ENCODE assay signal across 24 cellular contexts in the genomic region with DNA sequence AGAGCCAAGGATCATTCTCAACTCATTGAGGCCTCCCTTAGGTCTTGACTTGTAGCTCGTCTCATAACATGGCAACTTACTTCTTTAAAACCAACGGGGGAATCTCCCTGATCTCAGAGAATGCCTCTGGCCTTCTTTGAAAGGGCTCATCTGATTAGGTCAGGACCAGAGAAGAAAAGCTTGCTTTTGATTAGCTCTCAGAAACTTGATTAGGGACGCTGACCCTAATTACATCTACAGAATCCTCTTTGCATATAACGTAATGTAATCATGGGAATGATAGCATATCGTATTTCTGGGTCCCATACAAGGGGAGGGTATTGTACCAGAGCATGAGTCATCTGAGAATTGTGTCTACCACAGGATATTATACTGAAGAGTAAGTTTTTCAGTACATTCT.
A peak's percentile ranks its signal among the peaks of the same experiment; 100 is the strongest.
DNase-seq lines count a peak whose midpoint lies in the region; ATAC-seq, FAIRE-seq and TF ChIP-seq lines count a peak whose summit lies in the region.
"Had no signal": no experiment of that assay in that cellular context is flagged by ENCODE, and none has a peak within 500 bp of the region (broad histone marks: within the 10 kb centered on the region; RNA-seq: fewer than 3 reads in every experiment).

No MANE protein-coding gene starts in this region.

- no peak for TF ChIP-seq RAD21 in GM12878 (IDR thresholded peaks at IDR 0.05; ENCODE audit: insufficient read depth, low read depth, low read length)

- in situ Hi-C loops in GM12878 (cut with MboI), result loop anchor here (10.0 kb wide), 1 partner anchor 329 kb away; no protein-coding TSS in a partner anchor

- TF ChIP-seq EP300 in GM12878 (IDR thresholded peaks at IDR 0.05; ENCODE audit: borderline replicate concordance in 1 of 2, control insufficient read depth in 1 of 2, low read depth in 2 of 2, low read length in 2 of 2), result no peak

- no peak overlapping the region for H3K9ac ChIP-seq in GM12878 (ENCODE audit: control insufficient read depth, insufficient read depth, low read length)

- no peaks in the 10 kb centered on the region for H4K20me1 ChIP-seq in GM12878 (ENCODE audit: control insufficient read depth, insufficient read depth)

- ATAC-seq in GM12878 (peak; percentile 49; the same call in 2 of the 3 replicates), GM18868 (IDR thresholded peaks at IDR 0.05; ENCODE audit: unreplicated experiment) (no peak)
- ATAC-seq: HepG2, K562, T-cell had no signal

- SMC1A ChIA-PET in GM12878 (lab: Charles Lee; ENCODE audit: uncharacterized antibody, unreplicated experiment), result no interaction called here

- no peaks in the 10 kb centered on the region for H3K27me3 ChIP-seq in BE2C
- H3K27me3 ChIP-seq in GM12878 (replicated peaks in 1 of 2; ENCODE audit: control insufficient read depth in 2 of 2, insufficient read depth in 2 of 2, low read length in 1 of 2), result no peaks in the 10 kb centered on the region

- H3K27ac ChIP-seq in GM12878 (ENCODE audit: control insufficient read depth, insufficient read depth) (no peak overlapping the region), substantia nigra (ENCODE audit: low read depth, low read length, poor library complexity, severe bottlenecking) (no peak overlapping the region)

- FAIRE-seq in H54 (lab: Jason Lieb, UNC) (peak; percentile 30), GM12878 (lab: Jason Lieb, UNC) (no peak)
- FAIRE-seq: A204.1, GM18507, HepG2, K562 had no signal

- RAD21 ChIA-PET in GM12878 (lab: Charles Lee; ENCODE audit: unreplicated experiment), result no interaction called here

- H3K9me3 ChIP-seq in BE2C (no peaks in the 10 kb centered on the region), GM12878 (replicated peaks; ENCODE audit: control insufficient read depth, insufficient read depth, low read length) (no peaks in the 10 kb centered on the region)

- 3% methylated on average over 5 of the region's 5 CpGs for WGBS in GM12878 (ENCODE audit: insufficient coverage, insufficient replicate concordance, low lambda C conversion rate, missing lambda C conversion rate)

- CTCF ChIA-PET in GM12878 (lab: Yijun Ruan, JAX), result interaction anchor here (1.2 to 1.5 kb wide), 2 partner anchors 9 to 390 kb away, joined by 4 to 5 read pairs; no protein-coding TSS in a partner anchor

- no TSS peak for BruUV-seq in GM12878 (replicated peaks; lab: Mats Ljungman, UMichigan)

- H3K79me2 ChIP-seq in GM12878 (ENCODE audit: control insufficient read depth, insufficient read depth, low read length), result no peaks in the 10 kb centered on the region

- H3K4me2 ChIP-seq in GM12878 (ENCODE audit: control insufficient read depth, insufficient read depth), result no peak overlapping the region

- DNase-seq in BE2C (peak; percentile 35), H54 (ENCODE audit: insufficient read length, low spot score) (no peak), NCI-H82 (lab: John Stamatoyannopoulos, UW) (peak; percentile 89), GM12878 (ENCODE audit: low read depth, low spot score) (no peak), ureter (ENCODE audit: low spot score) (no peak), NCI-H526 (lab: John Stamatoyannopoulos, UW) (no peak), substantia nigra (lab: John Stamatoyannopoulos, UW) (no peak)
- DNase-seq: DMS53; H7; MM.1S; NCI-H1092; NCI-H1436 treated with DMSO at 0.1 percent for 48 hours; NCI-H1930; NCI-H2171; NCI-H345; NCI-H524 treated with DMSO at 0.1 percent for 48 hours; NK-92 treated with Interleukin-12 subunit alpha and Interleukin-12 subunit beta, amount 100 ng/mL, for 24 hours; SIG-M5; T-cell had no signal

- TF ChIP-seq CTCF in BE2C (IDR thresholded peaks at IDR 0.05; ENCODE audit: low read depth, low read length) (no peak), GM12878 (IDR thresholded peaks at IDR 0.05 in 2 of 3, conservative IDR thresholded peaks at IDR 0.05 in 1 of 3; ENCODE audit: control insufficient read depth in 2 of 3, extremely low read depth in 1 of 3, insufficient read depth in 1 of 3, low read depth in 3 of 3, low read length in 3 of 3) (no peak)

- H3K4me3 ChIP-seq in BE2C (ENCODE audit: low read depth, low read length), result no peak overlapping the region
- H3K4me3 ChIP-seq in GM12878, result no peak overlapping the region
- H3K4me3 ChIP-seq: K562 had no signal

- peaks cover 2% of the 10 kb centered on the region; the same call in 1 of the 2 replicates for H3K4me1 ChIP-seq in BE2C
- H3K4me1 ChIP-seq in GM12878 (ENCODE audit: control insufficient read depth, insufficient read depth, low read length), result no peaks in the 10 kb centered on the region

- TF ChIP-seq POLR2A in H54 (IDR thresholded peaks at IDR 0.05; ENCODE audit: low read depth, low read length) (no peak), GM12878 (IDR thresholded peaks at IDR 0.05; ENCODE audit: low read depth, low read length) (no peak)

- H2AFZ ChIP-seq in GM12878 (ENCODE audit: control insufficient read depth, low read depth, low read length), result no peak overlapping the region

- POLR2A ChIA-PET in GM12878 (lab: Charles Lee), result no interaction called here

- intact Hi-C loops in GM12878 (cut with micrococcal nuclease; ENCODE audit: unreplicated experiment), result no loop called here

- H3K36me3 ChIP-seq in BE2C (no peaks in the 10 kb centered on the region), GM12878 (ENCODE audit: control insufficient read depth in 2 of 2, insufficient read depth in 2 of 2, low read length in 1 of 2) (no peaks in the 10 kb centered on the region)

TF ChIP-seq in GM12878, 131 proteins besides CTCF, POLR2A, EP300 and RAD21:
- TF ChIP-seq RELA (IDR thresholded peaks at IDR 0.05; ENCODE audit: borderline replicate concordance, partially characterized antibody) (no peak), MXI1 (IDR thresholded peaks at IDR 0.05; ENCODE audit: low read depth, low read length) (no peak)
- TF ChIP-seq, protein P1, sequence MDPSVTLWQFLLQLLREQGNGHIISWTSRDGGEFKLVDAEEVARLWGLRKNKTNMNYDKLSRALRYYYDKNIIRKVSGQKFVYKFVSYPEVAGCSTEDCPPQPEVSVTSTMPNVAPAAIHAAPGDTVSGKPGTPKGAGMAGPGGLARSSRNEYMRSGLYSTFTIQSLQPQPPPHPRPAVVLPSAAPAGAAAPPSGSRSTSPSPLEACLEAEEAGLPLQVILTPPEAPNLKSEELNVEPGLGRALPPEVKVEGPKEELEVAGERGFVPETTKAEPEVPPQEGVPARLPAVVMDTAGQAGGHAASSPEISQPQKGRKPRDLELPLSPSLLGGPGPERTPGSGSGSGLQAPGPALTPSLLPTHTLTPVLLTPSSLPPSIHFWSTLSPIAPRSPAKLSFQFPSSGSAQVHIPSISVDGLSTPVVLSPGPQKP (IDR thresholded peaks at IDR 0.05; ENCODE audit: low read depth, low read length), result no peak

Comparison
In these comparisons a context has a peak if more than half of its experiments do, and no peak if none do; other contexts are left out.
1. DNase-seq: peak in BE2C (single experiment) and NCI-H82 (single experiment); none in H54 (single experiment), GM12878 (single experiment), ureter (single experiment), NCI-H526 (0 of 2) and substantia nigra (0 of 49).